In genomic region chr4:7828011-7828720, GRCh38 we compare ENCODE assay signal across 8 cellular contexts.
DNase-seq lines count a peak whose midpoint lies in the region; TF ChIP-seq lines count a peak whose summit lies in the region.

No MANE protein-coding gene starts in this region.

- peak overlapping the region; percentile 29 for H3K4me3 ChIP-seq in fibroblast of villous mesenchyme (ENCODE audit: low read depth, low read length)

- no peak for TF ChIP-seq CTCF in GM10266 (IDR thresholded peaks at IDR 0.05; ENCODE audit: control insufficient read depth, insufficient read depth, low read depth, missing control alignments)
- no peak for TF ChIP-seq CTCF in fibroblast of villous mesenchyme (IDR thresholded peaks at IDR 0.05; ENCODE audit: insufficient read depth, low read depth, low read length)

- intact Hi-C loops in posterior vena cava (cut with DNase I), result loop anchor here in 1 of 2 donors (10.0 kb wide), 1 partner anchor 57 kb away; no protein-coding TSS in a partner anchor

- peak; percentile 56 for DNase-seq in GM10266 (ENCODE audit: extremely low spot score)
- peak; percentile 66 for DNase-seq in OCI-M1 (lab: John Stamatoyannopoulos, UW)
- peak; percentile 42 for DNase-seq in activated T-helper 1 cell treated with Interleukin-2 at 50 U/mL for 16 hours (ENCODE audit: low read depth)
- DNase-seq in fibroblast of villous mesenchyme (ENCODE audit: low read depth), result peak; percentile 100
- peak; percentile 94 for DNase-seq in posterior vena cava (ENCODE audit: low spot score)
- no peak for DNase-seq in HuH-7.5 (ENCODE audit: low spot score)
- DNase-seq in GM19240 (ENCODE audit: insufficient read length, low spot score), result no peak
- no peak for DNase-seq in NCI-H2227 (lab: John Stamatoyannopoulos, UW; ENCODE audit: unreplicated experiment)

Comparison
In these comparisons a context has a peak if more than half of its experiments do, and no peak if none do; other contexts are left out.
1. DNase-seq: peak in GM10266 (single experiment), OCI-M1 (single experiment), activated T-helper 1 cell treated with Interleukin-2 at 50 U/mL for 16 hours (single experiment), fibroblast of villous mesenchyme (single experiment) and posterior vena cava (single experiment); none in HuH-7.5 (single experiment), GM19240 (single experiment) and NCI-H2227 (single experiment).